1 cellular context compared by ENCODE assay signal in genomic region chr17:996554-997344, GRCh38.
TF ChIP-seq lines count a peak whose summit lies in the region.

Gene TIMM22, plus strand, starts transcription at chr17:997129. Its CDS starts 14 bp downstream, at chr17:997143.

TF ChIP-seq in HepG2, 621 proteins besides CTCF, POLR2A, EP300 and RAD21 (continued from another document and continues in another):
- peak; percentile 57; the same call in 1 of the 2 replicates for TF ChIP-seq ZHX1 (CRISPR knock-in tag; IDR thresholded peaks at IDR 0.05; ENCODE audit: low read depth)
- peak; percentile 95 for TF ChIP-seq ZFP91 (CRISPR knock-in tag; IDR thresholded peaks at IDR 0.05; ENCODE audit: borderline replicate concordance)
- TF ChIP-seq EHMT2 (IDR thresholded peaks at IDR 0.05; ENCODE audit: borderline replicate concordance, low read depth, low read length) = no peak
- no peak for TF ChIP-seq HOXA7 (CRISPR knock-in tag; IDR thresholded peaks at IDR 0.05)
- peak; percentile 60 for TF ChIP-seq FOXA3 (CRISPR knock-in tag; IDR thresholded peaks at IDR 0.05)
- TF ChIP-seq ZNF30 (CRISPR knock-in tag; IDR thresholded peaks at IDR 0.05) = 0 out of 2 replicates have a peak, but pooled peaks have one; percentile 55
- TF ChIP-seq ZNF513 (CRISPR knock-in tag; conservative IDR thresholded peaks at IDR 0.05) = 0 out of 2 replicates have a peak, but pooled peaks have one; percentile 76
- TF ChIP-seq ZNF143 (CRISPR knock-in tag; IDR thresholded peaks at IDR 0.05) = peak; percentile 95
- peak; percentile 24; the same call in 1 of the 2 replicates for TF ChIP-seq ARNT2 (CRISPR knock-in tag; IDR thresholded peaks at IDR 0.05; ENCODE audit: low read depth)
- TF ChIP-seq ETS1 (CRISPR knock-in tag; IDR thresholded peaks at IDR 0.05) = peak; percentile 92; the same call in 1 of the 2 replicates
- TF ChIP-seq HNF1A (IDR thresholded peaks at IDR 0.05; ENCODE audit: low read depth) = peak; percentile 26
- TF ChIP-seq HNF1A (CRISPR knock-in tag; IDR thresholded peaks at IDR 0.05; ENCODE audit: borderline replicate concordance) = peak; percentile 49
- TF ChIP-seq RARG (CRISPR knock-in tag; IDR thresholded peaks at IDR 0.05; ENCODE audit: low read depth) = 0 out of 2 replicates have a peak, but pooled peaks have one; percentile 55
- no peak for TF ChIP-seq NCOA5 (CRISPR knock-in tag; IDR thresholded peaks at IDR 0.05)
- TF ChIP-seq MAFF (IDR thresholded peaks at IDR 0.05; ENCODE audit: low read depth, low read length) = no peak
- TF ChIP-seq, protein P1, sequence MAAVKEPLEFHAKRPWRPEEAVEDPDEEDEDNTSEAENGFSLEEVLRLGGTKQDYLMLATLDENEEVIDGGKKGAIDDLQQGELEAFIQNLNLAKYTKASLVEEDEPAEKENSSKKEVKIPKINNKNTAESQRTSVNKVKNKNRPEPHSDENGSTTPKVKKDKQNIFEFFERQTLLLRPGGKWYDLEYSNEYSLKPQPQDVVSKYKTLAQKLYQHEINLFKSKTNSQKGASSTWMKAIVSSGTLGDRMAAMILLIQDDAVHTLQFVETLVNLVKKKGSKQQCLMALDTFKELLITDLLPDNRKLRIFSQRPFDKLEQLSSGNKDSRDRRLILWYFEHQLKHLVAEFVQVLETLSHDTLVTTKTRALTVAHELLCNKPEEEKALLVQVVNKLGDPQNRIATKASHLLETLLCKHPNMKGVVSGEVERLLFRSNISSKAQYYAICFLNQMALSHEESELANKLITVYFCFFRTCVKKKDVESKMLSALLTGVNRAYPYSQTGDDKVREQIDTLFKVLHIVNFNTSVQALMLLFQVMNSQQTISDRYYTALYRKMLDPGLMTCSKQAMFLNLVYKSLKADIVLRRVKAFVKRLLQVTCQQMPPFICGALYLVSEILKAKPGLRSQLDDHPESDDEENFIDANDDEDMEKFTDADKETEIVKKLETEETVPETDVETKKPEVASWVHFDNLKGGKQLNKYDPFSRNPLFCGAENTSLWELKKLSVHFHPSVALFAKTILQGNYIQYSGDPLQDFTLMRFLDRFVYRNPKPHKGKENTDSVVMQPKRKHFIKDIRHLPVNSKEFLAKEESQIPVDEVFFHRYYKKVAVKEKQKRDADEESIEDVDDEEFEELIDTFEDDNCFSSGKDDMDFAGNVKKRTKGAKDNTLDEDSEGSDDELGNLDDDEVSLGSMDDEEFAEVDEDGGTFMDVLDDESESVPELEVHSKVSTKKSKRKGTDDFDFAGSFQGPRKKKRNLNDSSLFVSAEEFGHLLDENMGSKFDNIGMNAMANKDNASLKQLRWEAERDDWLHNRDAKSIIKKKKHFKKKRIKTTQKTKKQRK (IDR thresholded peaks at IDR 0.05; ENCODE audit: low read length) = no peak
- peak; percentile 95 for TF ChIP-seq KAT8 (CRISPR knock-in tag; IDR thresholded peaks at IDR 0.05)
- TF ChIP-seq NCOA2 (CRISPR knock-in tag; IDR thresholded peaks at IDR 0.05) = peak; percentile 31
- peak; percentile 81 to 92 for TF ChIP-seq KLF16 (CRISPR knock-in tag; IDR thresholded peaks at IDR 0.05)
- TF ChIP-seq SAFB2 (CRISPR knock-in tag; IDR thresholded peaks at IDR 0.05; ENCODE audit: borderline replicate concordance, low read depth) = 0 out of 2 replicates have a peak, but pooled peaks have one; percentile 68
- peak; percentile 92 for TF ChIP-seq ZNF20 (CRISPR knock-in tag; IDR thresholded peaks at IDR 0.05)
- TF ChIP-seq AHR (CRISPR knock-in tag; IDR thresholded peaks at IDR 0.05) = peak; percentile 75
- peak; percentile 83 for TF ChIP-seq ZMYM4 (CRISPR knock-in tag; IDR thresholded peaks at IDR 0.05)
- 0 out of 2 replicates have a peak, but pooled peaks have one; percentile 8 for TF ChIP-seq HHEX (CRISPR knock-in tag; IDR thresholded peaks at IDR 0.05)
- 0 out of 2 replicates have a peak, but pooled peaks have one; percentile 58 for TF ChIP-seq NR1H2 (CRISPR knock-in tag; IDR thresholded peaks at IDR 0.05; ENCODE audit: borderline replicate concordance, low read depth)
- TF ChIP-seq ZNF136 (CRISPR knock-in tag; IDR thresholded peaks at IDR 0.05; ENCODE audit: low read depth) = no peak; the same call in 1 of the 2 replicates
- peak; percentile 81 for TF ChIP-seq HMGXB3 (CRISPR knock-in tag; IDR thresholded peaks at IDR 0.05; ENCODE audit: borderline replicate concordance)
- peak; percentile 83; the same call in 1 of the 2 replicates for TF ChIP-seq KLF15 (CRISPR knock-in tag; IDR thresholded peaks at IDR 0.05; ENCODE audit: borderline replicate concordance)
- TF ChIP-seq, protein P2, sequence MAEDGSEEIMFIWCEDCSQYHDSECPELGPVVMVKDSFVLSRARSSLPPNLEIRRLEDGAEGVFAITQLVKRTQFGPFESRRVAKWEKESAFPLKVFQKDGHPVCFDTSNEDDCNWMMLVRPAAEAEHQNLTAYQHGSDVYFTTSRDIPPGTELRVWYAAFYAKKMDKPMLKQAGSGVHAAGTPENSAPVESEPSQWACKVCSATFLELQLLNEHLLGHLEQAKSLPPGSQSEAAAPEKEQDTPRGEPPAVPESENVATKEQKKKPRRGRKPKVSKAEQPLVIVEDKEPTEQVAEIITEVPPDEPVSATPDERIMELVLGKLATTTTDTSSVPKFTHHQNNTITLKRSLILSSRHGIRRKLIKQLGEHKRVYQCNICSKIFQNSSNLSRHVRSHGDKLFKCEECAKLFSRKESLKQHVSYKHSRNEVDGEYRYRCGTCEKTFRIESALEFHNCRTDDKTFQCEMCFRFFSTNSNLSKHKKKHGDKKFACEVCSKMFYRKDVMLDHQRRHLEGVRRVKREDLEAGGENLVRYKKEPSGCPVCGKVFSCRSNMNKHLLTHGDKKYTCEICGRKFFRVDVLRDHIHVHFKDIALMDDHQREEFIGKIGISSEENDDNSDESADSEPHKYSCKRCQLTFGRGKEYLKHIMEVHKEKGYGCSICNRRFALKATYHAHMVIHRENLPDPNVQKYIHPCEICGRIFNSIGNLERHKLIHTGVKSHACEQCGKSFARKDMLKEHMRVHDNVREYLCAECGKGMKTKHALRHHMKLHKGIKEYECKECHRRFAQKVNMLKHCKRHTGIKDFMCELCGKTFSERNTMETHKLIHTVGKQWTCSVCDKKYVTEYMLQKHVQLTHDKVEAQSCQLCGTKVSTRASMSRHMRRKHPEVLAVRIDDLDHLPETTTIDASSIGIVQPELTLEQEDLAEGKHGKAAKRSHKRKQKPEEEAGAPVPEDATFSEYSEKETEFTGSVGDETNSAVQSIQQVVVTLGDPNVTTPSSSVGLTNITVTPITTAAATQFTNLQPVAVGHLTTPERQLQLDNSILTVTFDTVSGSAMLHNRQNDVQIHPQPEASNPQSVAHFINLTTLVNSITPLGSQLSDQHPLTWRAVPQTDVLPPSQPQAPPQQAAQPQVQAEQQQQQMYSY (CRISPR knock-in tag; IDR thresholded peaks at IDR 0.05) = 0 out of 2 replicates have a peak, but pooled peaks have one; percentile 20
- no peak for TF ChIP-seq SETDB1 (CRISPR knock-in tag; IDR thresholded peaks at IDR 0.05; ENCODE audit: borderline replicate concordance)
- peak; percentile 86 for TF ChIP-seq CHD2 (IDR thresholded peaks at IDR 0.05; ENCODE audit: low read depth, low read length)
